Comparison of ENCODE assay signal across 1 cellular context in genomic region chr10:95756061-95756751, GRCh38.
TF ChIP-seq lines count a peak whose summit lies in the region.

Gene ENTPD1, plus strand, starts transcription at chr10:95756163. Its CDS starts 77 bp downstream, at chr10:95756240.

TF ChIP-seq in IMR-90, 13 proteins besides CTCF, POLR2A, EP300 and RAD21 (continued from another document):
- TF ChIP-seq USF2 (IDR thresholded peaks at IDR 0.05; ENCODE audit: low read depth, low read length): no peak
- no peak for TF ChIP-seq MXI1 (IDR thresholded peaks at IDR 0.05; ENCODE audit: borderline replicate concordance, low read depth, low read length)
TF ChIP-seq in IMR-90: peak in this region for 0.
